6 cellular contexts compared by ENCODE assay signal in the genomic region with DNA sequence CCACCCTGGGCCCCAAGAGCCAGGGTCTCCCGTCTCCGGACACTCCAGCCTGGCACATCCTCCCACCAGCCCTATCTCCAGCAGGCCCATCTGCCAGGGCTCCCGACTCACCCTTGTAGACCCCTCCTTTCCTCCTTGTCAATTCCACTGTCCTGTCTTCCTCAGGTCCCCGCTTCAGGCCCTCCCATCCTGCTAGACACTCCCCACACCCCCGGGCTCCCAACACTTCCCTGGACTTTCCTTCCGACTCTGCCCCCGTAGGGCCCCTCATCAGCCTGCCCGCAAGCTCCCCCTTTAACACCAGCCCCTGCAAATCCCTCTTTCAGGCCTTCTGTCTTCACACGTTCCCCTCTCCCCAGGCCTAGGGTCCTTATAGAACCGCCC. TPM values are rescaled to one million over a fixed set of nuclear protein-coding genes. Genes with fewer than 3 reads are reported as not detected.
DNase-seq lines count a peak whose midpoint lies in the region; ATAC-seq and TF ChIP-seq lines count a peak whose summit lies in the region.

No MANE protein-coding gene starts in this region.

- H3K9me3 ChIP-seq in DOHH2 (ENCODE audit: control insufficient read depth, insufficient read depth, low read length) = no peaks in the 10 kb centered on the region

- POLR2A ChIA-PET in naive thymus-derived CD8-positive, alpha-beta T cell (lab: Charles Lee) = interaction anchor here (1.0 kb wide), 1 partner anchor 17 kb away, joined by 3 read pairs; no protein-coding TSS in a partner anchor

- H3K4me1 ChIP-seq in DOHH2 (ENCODE audit: control insufficient read depth, low read length) = peaks cover 11% of the 10 kb centered on the region

- H3K9me2 ChIP-seq in DOHH2 (replicated peaks; ENCODE audit: control insufficient read depth, low read length) = no peaks in the 10 kb centered on the region

- no peaks in the 10 kb centered on the region for H3K27me3 ChIP-seq in DOHH2 (ENCODE audit: control insufficient read depth, low read length)

- no peak overlapping the region for H3K27ac ChIP-seq in DOHH2 (ENCODE audit: low read depth, low read length)

- peaks cover 13% of the 10 kb centered on the region for H3K79me2 ChIP-seq in DOHH2 (ENCODE audit: control insufficient read depth, low read length)

- H3K4me2 ChIP-seq in DOHH2 (ENCODE audit: low read length) = peak overlapping the region; percentile 78

- no peaks in the 10 kb centered on the region for H4K20me1 ChIP-seq in DOHH2 (ENCODE audit: control insufficient read depth, insufficient read depth, low read depth, low read length)

- no peak overlapping the region for H3K27ac Mint-ChIP-seq in activated naive CD8-positive, alpha-beta T cell
- H3K27ac Mint-ChIP-seq in naive thymus-derived CD8-positive, alpha-beta T cell = peak overlapping the region in 9 of 10 donors; percentile 53 to 97 (median 91)

- H3F3A ChIP-seq in DOHH2 (ENCODE audit: control insufficient read depth, insufficient read depth) = no peaks in the 10 kb centered on the region

- peaks cover 3% of the 10 kb centered on the region; the same call in 1 of the 2 replicates for H3K36me3 ChIP-seq in DOHH2 (ENCODE audit: control insufficient read depth, low read length)

- ATAC-seq in naive thymus-derived CD8-positive, alpha-beta T cell = no peak
- no peak for ATAC-seq in left lobe of liver

- H3K9me3 Mint-ChIP-seq in activated naive CD8-positive, alpha-beta T cell (ENCODE audit: low read depth) = no peaks in the 10 kb centered on the region
- H3K9me3 Mint-ChIP-seq in naive thymus-derived CD8-positive, alpha-beta T cell = no peaks in the 10 kb centered on the region

- no peaks in the 10 kb centered on the region for H3K36me3 Mint-ChIP-seq in activated naive CD8-positive, alpha-beta T cell
- peaks cover 0 to 14% (median 0%) of the 10 kb centered on the region in 3 donors for H3K36me3 Mint-ChIP-seq in naive thymus-derived CD8-positive, alpha-beta T cell

- peak overlapping the region; percentile 93 for H3K4me3 ChIP-seq in DOHH2 (ENCODE audit: low read length)

- peak overlapping the region; percentile 86 for H3K4me3 Mint-ChIP-seq in activated naive CD8-positive, alpha-beta T cell
- peak overlapping the region; percentile 80 to 91 (median 84) for H3K4me3 Mint-ChIP-seq in naive thymus-derived CD8-positive, alpha-beta T cell

- TF ChIP-seq CTCF in DOHH2 (IDR thresholded peaks at IDR 0.05; ENCODE audit: low read depth, low read length, poor library complexity, severe bottlenecking) = no peak

- no peak for DNase-seq in naive thymus-derived CD8-positive, alpha-beta T cell
- DNase-seq in left lobe of liver (ENCODE audit: low spot score) (no peak), HuH-7.5 (ENCODE audit: low spot score) (no peak)
- no peak for DNase-seq in stimulated activated CD4-positive, alpha-beta T cell treated with anti-CD3 and anti-CD28 coated beads, Interleukin-2, amount 100 ng/mL, for 24 hours

- H3K27me3 Mint-ChIP-seq in activated naive CD8-positive, alpha-beta T cell = no peaks in the 10 kb centered on the region
- H3K27me3 Mint-ChIP-seq in naive thymus-derived CD8-positive, alpha-beta T cell = no peaks in the 10 kb centered on the region

- peaks cover 11% of the 10 kb centered on the region for H3K4me1 Mint-ChIP-seq in activated naive CD8-positive, alpha-beta T cell (ENCODE audit: low read depth)
- H3K4me1 Mint-ChIP-seq in naive thymus-derived CD8-positive, alpha-beta T cell = peaks cover 9 to 23% (median 18%) of the 10 kb centered on the region in 4 donors

RNA-seq across cellular contexts. Expression of a gene that starts 1.1 kb away (rescaled TPM):
- 10 to 100 TPM; 22.9 to 24.6 TPM for total RNA-seq in naive thymus-derived CD8-positive, alpha-beta T cell
- 10 to 100 TPM; 39.0 to 52.9 (median 50.7) TPM for polyA plus RNA-seq in naive thymus-derived CD8-positive, alpha-beta T cell
- total RNA-seq in left lobe of liver = 5.4 TPM

RNA-seq across cellular contexts. Expression of a gene that starts 7.0 kb away (rescaled TPM):
- total RNA-seq in naive thymus-derived CD8-positive, alpha-beta T cell = 100 to 1,000 TPM; 112 to 124 TPM
- 10 to 100 TPM; 42.4 to 57.2 (median 43.3) TPM for polyA plus RNA-seq in naive thymus-derived CD8-positive, alpha-beta T cell
- total RNA-seq in left lobe of liver = 49.4 TPM

RNA-seq across cellular contexts. Expression of a gene that starts 13.9 kb away (rescaled TPM):
- total RNA-seq in naive thymus-derived CD8-positive, alpha-beta T cell = 10 to 100 TPM; 12.9 TPM
- polyA plus RNA-seq in naive thymus-derived CD8-positive, alpha-beta T cell = 1 to 10 TPM in 1 of 3 donors, under 1 TPM in 2; 0.61 to 1.7 (median 0.94) TPM
- 4.7 TPM for total RNA-seq in left lobe of liver

RNA-seq across cellular contexts. Expression of a gene that starts 29.5 kb away (rescaled TPM):
- 10 to 100 TPM; 31.0 to 34.4 TPM for total RNA-seq in naive thymus-derived CD8-positive, alpha-beta T cell
- polyA plus RNA-seq in naive thymus-derived CD8-positive, alpha-beta T cell = 1 to 10 TPM; 2.6 to 4.4 (median 3.5) TPM
- total RNA-seq in left lobe of liver = 16.8 TPM

RNA-seq across cellular contexts. Expression of a gene that starts 50.8 kb away (rescaled TPM):
- total RNA-seq in naive thymus-derived CD8-positive, alpha-beta T cell = 10 to 100 TPM; 18.2 to 18.6 TPM
- polyA plus RNA-seq in naive thymus-derived CD8-positive, alpha-beta T cell = 10 to 100 TPM; 17.7 to 31.1 (median 27.9) TPM
- total RNA-seq in left lobe of liver = 11.5 TPM
